ENCODE assay signal across 22 cellular contexts in genomic region chr1:97781762-97782337, GRCh38.
DNase-seq lines count a peak whose midpoint lies in the region; ATAC-seq and TF ChIP-seq lines count a peak whose summit lies in the region.
"Had no signal": no experiment of that assay in that cellular context is flagged by ENCODE, and none has a peak within 500 bp of the region (broad histone marks: within the 10 kb centered on the region; RNA-seq: fewer than 3 reads in every experiment).

No MANE protein-coding gene starts in this region.

- H3K27ac ChIP-seq in breast epithelium, result no peak overlapping the region
- H3K27ac ChIP-seq in upper lobe of right lung, result no peak overlapping the region
- H3K27ac ChIP-seq: colonic mucosa, esophagus muscularis mucosa, KMS-11, left lung, tibial nerve had no signal

- DNase-seq in ELR (ENCODE audit: low read depth) (peak; percentile 32), breast epithelium (ENCODE audit: low spot score in 2 of 2) (no peak), HUDEP-2 (lab: John Stamatoyannopoulos, UW; ENCODE audit: unreplicated experiment in 76 of 76) (no peak), upper lobe of right lung (no peak), MV-4-11 (lab: John Stamatoyannopoulos, UW) (no peak)
- DNase-seq: activated T-cell treated with anti-CD3 and anti-CD28 coated beads for 4 hours, amniotic stem cell, colonic mucosa, DMS53, HCEC 1CT, hypothalamus, left lung, NCI-H1436 treated with DMSO at 0.1 percent for 48 hours, NCI-H510A, SW 1271 had no signal

- H3K36me3 ChIP-seq in breast epithelium, result no peaks in the 10 kb centered on the region
- no peaks in the 10 kb centered on the region for H3K36me3 ChIP-seq in upper lobe of right lung
- H3K36me3 ChIP-seq: colonic mucosa, esophagus muscularis mucosa, left lung, tibial nerve had no signal

- no peaks in the 10 kb centered on the region for H3K27me3 ChIP-seq in breast epithelium
- no peaks in the 10 kb centered on the region for H3K27me3 ChIP-seq in upper lobe of right lung
- H3K27me3 ChIP-seq: colonic mucosa, esophagus muscularis mucosa, left lung, tibial nerve had no signal

- no peaks in the 10 kb centered on the region for H3K9me3 Mint-ChIP-seq in activated T-helper 17 cell treated with anti-CD3 and anti-CD28 coated beads, Interleukin-2, amount 50 U/mL, for 72 hours
- H3K9me3 Mint-ChIP-seq: WTC11 had no signal

- no peaks in the 10 kb centered on the region for H3K9me3 ChIP-seq in breast epithelium
- no peaks in the 10 kb centered on the region for H3K9me3 ChIP-seq in upper lobe of right lung
- H3K9me3 ChIP-seq: colonic mucosa, esophagus muscularis mucosa, left lung, tibial nerve had no signal

- H3K4me3 ChIP-seq in breast epithelium, result no peak overlapping the region
- H3K4me3 ChIP-seq in upper lobe of right lung, result no peak overlapping the region
- H3K4me3 ChIP-seq: colonic mucosa, esophagus muscularis mucosa, left lung, tibial nerve had no signal

- H3K4me1 ChIP-seq in breast epithelium (no peaks in the 10 kb centered on the region), upper lobe of right lung (no peaks in the 10 kb centered on the region)
- H3K4me1 ChIP-seq: colonic mucosa, esophagus muscularis mucosa, left lung had no signal

- intact Hi-C loops in breast epithelium (cut with DNase I; ENCODE audit: low total_unique reads), result no loop called here
- intact Hi-C loops in upper lobe of right lung (cut with DNase I), result no loop called here

- no peak for TF ChIP-seq CTCF in breast epithelium (IDR thresholded peaks at IDR 0.05)
- TF ChIP-seq CTCF in upper lobe of right lung (IDR thresholded peaks at IDR 0.05), result no peak

- peaks cover 8% of the 10 kb centered on the region for H3K4me1 Mint-ChIP-seq in activated T-helper 17 cell treated with anti-CD3 and anti-CD28 coated beads, Interleukin-2, amount 50 U/mL, for 72 hours
- H3K4me1 Mint-ChIP-seq: WTC11 had no signal

- H3K27me3 Mint-ChIP-seq in activated T-helper 17 cell treated with anti-CD3 and anti-CD28 coated beads, Interleukin-2, amount 50 U/mL, for 72 hours, result no peaks in the 10 kb centered on the region

- peak overlapping the region; percentile 31 for H3K27ac Mint-ChIP-seq in activated T-helper 17 cell treated with anti-CD3 and anti-CD28 coated beads, Interleukin-2, amount 50 U/mL, for 72 hours
- H3K27ac Mint-ChIP-seq: WTC11 had no signal

- TF ChIP-seq POLR2A in breast epithelium (IDR thresholded peaks at IDR 0.05), result no peak

- H3K36me3 Mint-ChIP-seq in activated T-helper 17 cell treated with anti-CD3 and anti-CD28 coated beads, Interleukin-2, amount 50 U/mL, for 72 hours (ENCODE audit: low read depth), result no peaks in the 10 kb centered on the region
- H3K36me3 Mint-ChIP-seq: WTC11 had no signal

- ATAC-seq in GM19463 (IDR thresholded peaks at IDR 0.05; ENCODE audit: unreplicated experiment), result peak; percentile 60
- ATAC-seq in HG02973 (IDR thresholded peaks at IDR 0.05; ENCODE audit: unreplicated experiment), result peak; percentile 55
- peak; percentile 86 for ATAC-seq in activated T-helper 17 cell treated with anti-CD3 and anti-CD28 coated beads, Interleukin-2, amount 50 U/mL, for 72 hours (replicated peaks)
- ATAC-seq in upper lobe of right lung, result no peak
- ATAC-seq: left lung, WTC11 had no signal

- H3K4me3 Mint-ChIP-seq in activated T-helper 17 cell treated with anti-CD3 and anti-CD28 coated beads, Interleukin-2, amount 50 U/mL, for 72 hours, result no peak overlapping the region
- H3K4me3 Mint-ChIP-seq: WTC11 had no signal
